In the genomic region with DNA sequence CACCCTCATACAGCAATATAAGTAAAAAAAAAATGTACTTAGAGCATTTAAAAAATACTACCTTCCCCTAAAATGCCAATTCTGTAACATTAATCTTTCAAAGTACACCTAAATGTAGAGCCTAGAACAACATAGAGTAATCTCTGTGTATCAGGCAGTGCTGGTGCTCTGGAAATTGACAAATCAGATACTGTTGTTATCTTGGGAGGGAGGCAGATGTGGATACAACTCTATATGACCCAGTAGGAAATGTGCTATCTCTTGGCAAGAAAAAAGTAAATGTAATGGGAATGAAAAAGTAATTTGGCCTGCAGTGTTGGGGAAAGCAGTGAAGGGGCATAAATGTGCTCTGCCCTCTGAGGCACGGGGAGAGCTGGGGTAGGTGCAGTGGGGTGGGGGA, we compare ENCODE assay signal across 19 cellular contexts.
DNase-seq lines count a peak whose midpoint lies in the region; ATAC-seq and TF ChIP-seq lines count a peak whose summit lies in the region.
"Had no signal": no experiment of that assay in that cellular context is flagged by ENCODE, and none has a peak within 500 bp of the region (broad histone marks: within the 10 kb centered on the region; RNA-seq: fewer than 3 reads in every experiment).

No MANE protein-coding gene starts in this region.

- CTCF ChIA-PET in SK-N-SH (lab: Yijun Ruan, JAX), result interaction anchor here (0.9 to 1.3 kb wide), 4 partner anchors 9 to 149 kb away, joined by 3 to 6 read pairs (median 3); no protein-coding TSS in a partner anchor

- POLR2A ChIA-PET in SK-N-SH (lab: Yijun Ruan, JAX), result no interaction called here

- no peaks in the 10 kb centered on the region for H3K27me3 Mint-ChIP-seq in nephron progenitor cell (ENCODE audit: low read depth, poor library complexity)
- H3K27me3 Mint-ChIP-seq: CD4-positive, alpha-beta memory T cell; dendritic cell treated with granulocyte-macrophage colony-stimulating factor and Interleukin-4, amounts not matched to agents 40 ng/mL and 50 ng/mL, for 4 days; progenitor cell of endocrine pancreas had no signal

- H3K4me3 Mint-ChIP-seq in nephron progenitor cell, result no peak overlapping the region
- H3K4me3 Mint-ChIP-seq: CD4-positive, alpha-beta memory T cell; dendritic cell treated with granulocyte-macrophage colony-stimulating factor and Interleukin-4, amounts not matched to agents 40 ng/mL and 50 ng/mL, for 4 days; H9; natural killer cell had no signal

- H3K9me2 ChIP-seq in SK-N-SH, result no peaks in the 10 kb centered on the region

- H3K27me3 ChIP-seq in ACC112 (ENCODE audit: insufficient read depth, low read length) (no peaks in the 10 kb centered on the region), SK-N-SH (ENCODE audit: insufficient read depth) (no peaks in the 10 kb centered on the region)
- H3K27me3 ChIP-seq: gastrocnemius medialis, SJSA1 had no signal

- ATAC-seq in HG03469 (IDR thresholded peaks at IDR 0.05; ENCODE audit: unreplicated experiment), result no peak
- ATAC-seq: gastrocnemius medialis, natural killer cell had no signal

- TF ChIP-seq EP300 in SK-N-SH (IDR thresholded peaks at IDR 0.05; ENCODE audit: borderline replicate concordance in 1 of 2, low read depth in 1 of 2, low read length in 1 of 2), result 0 out of 4 replicates have a peak, but pooled peaks of 1 of the 2 experiments have one; percentile 16

- H3K4me2 ChIP-seq in SK-N-SH, result no peak overlapping the region

- TF ChIP-seq CTCF in SK-N-SH (IDR thresholded peaks at IDR 0.05) (no peak), nephron progenitor cell (IDR thresholded peaks at IDR 0.05) (no peak)

- no peaks in the 10 kb centered on the region for H4K20me1 ChIP-seq in SK-N-SH (ENCODE audit: insufficient read depth)

- no peaks in the 10 kb centered on the region for H3K4me1 Mint-ChIP-seq in nephron progenitor cell
- H3K4me1 Mint-ChIP-seq: natural killer cell had no signal

- peaks cover 77% of the 10 kb centered on the region for H3K36me3 Mint-ChIP-seq in nephron progenitor cell (ENCODE audit: low read depth)

- peak overlapping the region; percentile 1 for H3K27ac Mint-ChIP-seq in nephron progenitor cell
- H3K27ac Mint-ChIP-seq: dendritic cell treated with granulocyte-macrophage colony-stimulating factor and Interleukin-4, amounts not matched to agents 40 ng/mL and 50 ng/mL, for 4 days; H9; progenitor cell of endocrine pancreas had no signal

- H3K27ac ChIP-seq in ACC112 (ENCODE audit: low read depth, low read length) (peak overlapping the region; percentile 59; the same call in 1 of the 2 replicates), SK-N-SH (ENCODE audit: low read depth in 2 of 2, low read length in 1 of 2) (peak overlapping the region; percentile 60 to 70; a peak in 3 of 4 replicates), caudate nucleus (ENCODE audit: low read depth, low read length) (peak overlapping the region; percentile 63)
- H3K27ac ChIP-seq: gastrocnemius medialis had no signal

- H3F3A ChIP-seq in SK-N-SH (replicated peaks; ENCODE audit: insufficient read depth), result peaks cover 13% of the 10 kb centered on the region

- no peak for TF ChIP-seq RAD21 in SK-N-SH (IDR thresholded peaks at IDR 0.05; ENCODE audit: low read length)

- WGBS in SK-N-SH (ENCODE audit: low lambda C conversion rate), result 71% methylated on average over 1 of the region's 1 CpG

- H3K9me3 Mint-ChIP-seq in nephron progenitor cell, result no peaks in the 10 kb centered on the region
- H3K9me3 Mint-ChIP-seq: CD4-positive, alpha-beta memory T cell; dendritic cell treated with granulocyte-macrophage colony-stimulating factor and Interleukin-4, amounts not matched to agents 40 ng/mL and 50 ng/mL, for 4 days; H9; natural killer cell had no signal

- peak; percentile 55 for DNase-seq in SK-N-SH
- no peak for DNase-seq in caudate nucleus (lab: John Stamatoyannopoulos, UW)
- no peak for DNase-seq in nephron progenitor cell
- DNase-seq in activated CD4-positive, alpha-beta T cell treated with anti-CD3 and anti-CD28 coated beads, Interleukin-2, amount 50 U/mL, for 1 hour, result no peak
- no peak for DNase-seq in NCI-H82 treated with DMSO at 0.1 percent for 48 hours (lab: John Stamatoyannopoulos, UW; ENCODE audit: unreplicated experiment)
- no peak for DNase-seq in NCI-H82 (lab: John Stamatoyannopoulos, UW)
- DNase-seq: activated CD4-positive, CD25-positive, alpha-beta regulatory T cell; CD4-positive, alpha-beta memory T cell; gastrocnemius medialis; H9; kidney glomerular epithelial cell; natural killer cell; NCI-H1436 treated with DMSO at 0.1 percent for 48 hours; stimulated activated CD4-positive, alpha-beta T cell treated with anti-CD3 and anti-CD28 coated beads, Interleukin-4, amount 100 ng/mL, for 1 hour had no signal

- H3K4me3 ChIP-seq in ACC112 (ENCODE audit: low read depth, low read length), result no peak overlapping the region
- no peak overlapping the region for H3K4me3 ChIP-seq in SK-N-SH (ENCODE audit: low read depth in 2 of 2, low read length in 1 of 2)
- H3K4me3 ChIP-seq: gastrocnemius medialis, SJSA1 had no signal

- H3K79me2 ChIP-seq in ACC112 (ENCODE audit: control insufficient read depth, insufficient read depth, low read length, unreplicated experiment), result no peaks in the 10 kb centered on the region
- H3K79me2 ChIP-seq in SK-N-SH (ENCODE audit: insufficient read depth), result no peaks in the 10 kb centered on the region

- no peak overlapping the region for H3K9ac ChIP-seq in SK-N-SH

- H3K36me3 ChIP-seq in ACC112 (ENCODE audit: insufficient read depth, low read length) (0 out of 2 replicates have a peak, but pooled peaks cover 4% of the 10 kb centered on the region), SK-N-SH (replicated peaks in 1 of 2; ENCODE audit: control insufficient read depth in 1 of 2, insufficient read depth in 2 of 2, low read length in 1 of 2) (peaks cover 54 to 72% of the 10 kb centered on the region in 2 experiments)

- no peaks in the 10 kb centered on the region for H3K9me3 ChIP-seq in SK-N-SH
- H3K9me3 ChIP-seq: gastrocnemius medialis, SJSA1 had no signal

- H2AFZ ChIP-seq in ACC112 (ENCODE audit: low read length, unreplicated experiment) (no peak overlapping the region), SK-N-SH (ENCODE audit: low read depth) (no peak overlapping the region)

- peaks cover 33% of the 10 kb centered on the region for H3K4me1 ChIP-seq in ACC112 (ENCODE audit: control insufficient read depth, insufficient read depth, low read length, unreplicated experiment)
- H3K4me1 ChIP-seq in SK-N-SH (ENCODE audit: control insufficient read depth in 1 of 2, insufficient read depth in 2 of 2, low read depth in 1 of 2, low read length in 1 of 2), result peaks cover 5 to 16% of the 10 kb centered on the region in 2 experiments; a peak in 3 of 4 replicates

TF ChIP-seq in SK-N-SH, 30 proteins besides CTCF, POLR2A, EP300 and RAD21:
- TF ChIP-seq MEF2A (IDR thresholded peaks at IDR 0.05; ENCODE audit: borderline replicate concordance, low read depth) (no peak), RCOR1 (IDR thresholded peaks at IDR 0.05; ENCODE audit: low read length) (peak; percentile 25; the same call in 1 of the 2 replicates), GABPA (IDR thresholded peaks at IDR 0.05; ENCODE audit: low read depth) (no peak), CHD2 (IDR thresholded peaks at IDR 0.05; ENCODE audit: low read length, partially characterized antibody) (peak; percentile 60), GATA2 (CRISPR knock-in tag; IDR thresholded peaks at IDR 0.05) (peak; percentile 84), NRF1 (IDR thresholded peaks at IDR 0.05; ENCODE audit: low read depth, low read length) (no peak)
- TF ChIP-seq, protein P1, sequence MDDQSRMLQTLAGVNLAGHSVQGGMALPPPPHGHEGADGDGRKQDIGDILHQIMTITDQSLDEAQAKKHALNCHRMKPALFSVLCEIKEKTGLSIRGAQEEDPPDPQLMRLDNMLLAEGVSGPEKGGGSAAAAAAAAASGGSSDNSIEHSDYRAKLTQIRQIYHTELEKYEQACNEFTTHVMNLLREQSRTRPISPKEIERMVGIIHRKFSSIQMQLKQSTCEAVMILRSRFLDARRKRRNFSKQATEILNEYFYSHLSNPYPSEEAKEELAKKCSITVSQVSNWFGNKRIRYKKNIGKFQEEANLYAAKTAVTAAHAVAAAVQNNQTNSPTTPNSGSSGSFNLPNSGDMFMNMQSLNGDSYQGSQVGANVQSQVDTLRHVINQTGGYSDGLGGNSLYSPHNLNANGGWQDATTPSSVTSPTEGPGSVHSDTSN (IDR thresholded peaks at IDR 0.05), result no peak
